8 cellular contexts compared by ENCODE assay signal in genomic region chr1:84122780-84123382, GRCh38. TPM values are rescaled to one million over a fixed set of nuclear protein-coding genes. Genes with fewer than 3 reads are reported as not detected.
DNase-seq lines count a peak whose midpoint lies in the region; ATAC-seq and TF ChIP-seq lines count a peak whose summit lies in the region.

No MANE protein-coding gene starts in this region.

- ATAC-seq in HG02870 (IDR thresholded peaks at IDR 0.05; ENCODE audit: unreplicated experiment) (peak; percentile 70), GM19397 (IDR thresholded peaks at IDR 0.05; ENCODE audit: unreplicated experiment) (no peak)

- H3K4me3 ChIP-seq in neural progenitor cell = no peak overlapping the region

- peaks cover 4% of the 10 kb centered on the region for H3F3A ChIP-seq in neural progenitor cell (ENCODE audit: low read depth)

- no peak overlapping the region for H3K4me2 ChIP-seq in neural progenitor cell

- H3K79me2 ChIP-seq in neural progenitor cell (ENCODE audit: low read depth) = no peaks in the 10 kb centered on the region

- H3K27me3 Mint-ChIP-seq in activated CD4-positive, alpha-beta memory T cell treated with anti-CD3 and anti-CD28 coated beads for 36 hours = peaks cover 1% of the 10 kb centered on the region
- H3K27me3 Mint-ChIP-seq in neural progenitor cell (ENCODE audit: insufficient read depth, low read depth) = no peaks in the 10 kb centered on the region

- H3K27ac Mint-ChIP-seq in activated CD4-positive, alpha-beta memory T cell treated with anti-CD3 and anti-CD28 coated beads for 36 hours = no peak overlapping the region
- H3K27ac Mint-ChIP-seq in neural progenitor cell = no peak overlapping the region

- no peaks in the 10 kb centered on the region for H3K9me3 Mint-ChIP-seq in activated CD4-positive, alpha-beta memory T cell treated with anti-CD3 and anti-CD28 coated beads for 36 hours
- H3K9me3 Mint-ChIP-seq in neural progenitor cell = peaks cover 6% of the 10 kb centered on the region

- H3K4me1 Mint-ChIP-seq in activated CD4-positive, alpha-beta memory T cell treated with anti-CD3 and anti-CD28 coated beads for 36 hours (ENCODE audit: low read depth) = no peaks in the 10 kb centered on the region
- H3K4me1 Mint-ChIP-seq in neural progenitor cell = peaks cover 9% of the 10 kb centered on the region

- no peak overlapping the region for H3K27ac ChIP-seq in neural progenitor cell

- no peak for TF ChIP-seq POLR2A in erythroblast (IDR thresholded peaks at IDR 0.05; ENCODE audit: low read length)

- intact Hi-C loops in activated CD4-positive, alpha-beta memory T cell treated with anti-CD3 and anti-CD28 coated beads for 36 hours (cut with micrococcal nuclease) = loop anchor here (1.0 to 10.0 kb wide), 3 partner anchors 126 to 218 kb away; partner anchors contain the start of gene TTLL7

- no peak overlapping the region for H3K9ac ChIP-seq in neural progenitor cell

- H4K20me1 ChIP-seq in neural progenitor cell (ENCODE audit: low read depth) = peaks cover 11% of the 10 kb centered on the region

- CTCF ChIA-PET in activated CD4-positive, alpha-beta memory T cell treated with anti-CD3 and anti-CD28 coated beads for 36 hours (lab: Charles Lee) = interaction anchor here (0.6 to 5.2 kb wide), 7 partner anchors 9 to 310 kb away, joined by 3 to 75 read pairs (median 4); no protein-coding TSS in a partner anchor

- peaks cover 6% of the 10 kb centered on the region for H3K4me1 ChIP-seq in neural progenitor cell

- H2AFZ ChIP-seq in neural progenitor cell (replicated peaks) = no peak overlapping the region

- H3K27me3 ChIP-seq in neural progenitor cell = no peaks in the 10 kb centered on the region

- TF ChIP-seq CTCF in neural progenitor cell (IDR thresholded peaks at IDR 0.05) = peak; percentile 69

- POLR2A ChIA-PET in activated CD4-positive, alpha-beta memory T cell treated with anti-CD3 and anti-CD28 coated beads for 36 hours (lab: Charles Lee) = no interaction called here

- no peaks in the 10 kb centered on the region for H3K36me3 Mint-ChIP-seq in activated CD4-positive, alpha-beta memory T cell treated with anti-CD3 and anti-CD28 coated beads for 36 hours
- H3K36me3 Mint-ChIP-seq in neural progenitor cell = peaks cover 12% of the 10 kb centered on the region

- no peaks in the 10 kb centered on the region for H3K9me3 ChIP-seq in neural progenitor cell (ENCODE audit: low read depth)

- no peaks in the 10 kb centered on the region for H3K36me3 ChIP-seq in neural progenitor cell

- DNase-seq in NCI-H2081 (lab: John Stamatoyannopoulos, UW) = peak; percentile 35 to 71
- no peak for DNase-seq in NCI-H2081 treated with DMSO at 0.1 percent for 48 hours (lab: John Stamatoyannopoulos, UW)
- peak; percentile 40 for DNase-seq in NCI-H345 treated with DMSO at 0.1 percent for 48 hours (lab: John Stamatoyannopoulos, UW; ENCODE audit: unreplicated experiment)
- DNase-seq in activated CD4-positive, alpha-beta memory T cell treated with anti-CD3 and anti-CD28 coated beads for 36 hours = peak; percentile 59
- DNase-seq in erythroblast (lab: John Stamatoyannopoulos, UW) = peak; percentile 60 to 82
- peak; percentile 56 for DNase-seq in neural progenitor cell (ENCODE audit: low spot score)

- H3K4me3 Mint-ChIP-seq in activated CD4-positive, alpha-beta memory T cell treated with anti-CD3 and anti-CD28 coated beads for 36 hours = no peak overlapping the region
- H3K4me3 Mint-ChIP-seq in neural progenitor cell = no peak overlapping the region

RNA-seq across cellular contexts. Expression of gene PRKACB, which starts 21.2 kb away (rescaled TPM):
- 10 to 100 TPM; 20.1 to 22.7 TPM for total RNA-seq in activated CD4-positive, alpha-beta memory T cell treated with anti-CD3 and anti-CD28 coated beads for 36 hours
- total RNA-seq in neural progenitor cell (ENCODE audit: low replicate concordance) = 28.9 and 44.1 TPM in 2 replicates
